1 cellular context compared by ENCODE assay signal in the genomic region with DNA sequence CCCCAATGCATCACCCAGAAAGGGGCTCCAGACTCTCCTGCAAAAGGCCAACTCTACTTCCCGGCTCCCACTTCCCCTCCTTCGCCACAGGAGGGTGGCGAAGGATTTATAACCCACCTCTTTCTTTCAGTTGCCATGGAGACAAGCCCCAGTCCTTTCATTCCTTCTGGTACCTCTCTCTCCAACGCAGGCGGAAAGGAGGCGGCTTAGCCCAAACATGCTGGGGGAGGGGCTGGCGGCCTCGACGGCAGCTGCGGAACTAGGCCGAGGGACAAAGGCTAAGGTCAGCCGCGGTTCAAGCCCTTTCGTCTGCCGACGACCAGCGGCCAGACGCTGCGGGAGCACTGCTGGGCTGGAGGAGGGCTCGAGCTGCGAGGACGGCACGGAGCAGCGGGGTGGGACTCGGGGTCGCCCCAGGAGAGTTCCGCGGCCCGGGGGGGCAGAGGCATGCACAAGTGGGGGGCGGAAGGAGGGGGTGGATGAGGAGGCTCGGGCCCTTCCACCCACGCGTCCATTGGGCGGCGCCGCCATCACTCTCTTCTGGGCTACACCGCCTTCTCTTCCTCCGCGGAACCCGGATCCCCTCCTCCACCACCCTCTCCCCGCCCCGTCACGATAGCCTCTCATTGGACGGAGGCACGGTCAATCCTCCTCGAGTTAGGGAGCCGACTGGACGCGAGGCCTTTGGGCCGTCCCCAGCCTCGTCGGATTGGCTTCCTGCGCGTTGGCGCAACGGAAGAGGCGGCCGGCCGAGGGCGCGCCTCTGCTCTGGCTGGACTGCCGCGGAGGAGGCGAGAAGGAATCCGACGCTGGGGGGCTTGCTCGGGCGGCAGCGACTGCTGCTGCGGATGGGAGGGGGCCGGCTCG.
TF ChIP-seq lines count a peak whose summit lies in the region.

Gene PANK2, plus strand, starts transcription at position 766 of the 867 bp plus-strand sequence.

TF ChIP-seq in WTC11, 78 proteins besides CTCF, POLR2A, EP300 and RAD21 (continued from another document and continues in another):
- TF ChIP-seq ZNF281 (CRISPR knock-in tag; IDR thresholded peaks at IDR 0.05): peak; percentile 92; the same call in 1 of the 2 replicates
- no peak for TF ChIP-seq E2F5 (CRISPR knock-in tag; IDR thresholded peaks at IDR 0.05)
- no peak for TF ChIP-seq NFATC4 (CRISPR knock-in tag; IDR thresholded peaks at IDR 0.05)
- no peak for TF ChIP-seq CREB1 (CRISPR knock-in tag; IDR thresholded peaks at IDR 0.05)
- TF ChIP-seq NR1H2 (CRISPR knock-in tag; IDR thresholded peaks at IDR 0.05): no peak
- TF ChIP-seq ATF1 (CRISPR knock-in tag; IDR thresholded peaks at IDR 0.05): no peak
- TF ChIP-seq, protein P1, sequence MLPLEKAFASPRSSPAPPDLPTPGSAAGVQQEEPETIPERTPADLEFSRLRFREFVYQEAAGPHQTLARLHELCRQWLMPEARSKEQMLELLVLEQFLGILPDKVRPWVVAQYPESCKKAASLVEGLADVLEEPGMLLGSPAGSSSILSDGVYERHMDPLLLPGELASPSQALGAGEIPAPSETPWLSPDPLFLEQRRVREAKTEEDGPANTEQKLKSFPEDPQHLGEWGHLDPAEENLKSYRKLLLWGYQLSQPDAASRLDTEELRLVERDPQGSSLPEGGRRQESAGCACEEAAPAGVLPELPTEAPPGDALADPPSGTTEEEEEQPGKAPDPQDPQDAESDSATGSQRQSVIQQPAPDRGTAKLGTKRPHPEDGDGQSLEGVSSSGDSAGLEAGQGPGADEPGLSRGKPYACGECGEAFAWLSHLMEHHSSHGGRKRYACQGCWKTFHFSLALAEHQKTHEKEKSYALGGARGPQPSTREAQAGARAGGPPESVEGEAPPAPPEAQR (CRISPR knock-in tag; IDR thresholded peaks at IDR 0.05): no peak
- TF ChIP-seq ELF4 (CRISPR knock-in tag; IDR thresholded peaks at IDR 0.05; ENCODE audit: low read depth): no peak; the same call in 1 of the 2 replicates
- TF ChIP-seq FOXJ3 (CRISPR knock-in tag; IDR thresholded peaks at IDR 0.05; ENCODE audit: borderline replicate concordance): no peak
- no peak for TF ChIP-seq SOX15 (CRISPR knock-in tag; IDR thresholded peaks at IDR 0.05)
- no peak for TF ChIP-seq ZNF425 (CRISPR knock-in tag; conservative IDR thresholded peaks at IDR 0.05)
- no peak for TF ChIP-seq RORB (CRISPR knock-in tag; IDR thresholded peaks at IDR 0.05)
- no peak; the same call in none of the 2 replicates for TF ChIP-seq GABPB1 (CRISPR knock-in tag; IDR thresholded peaks at IDR 0.05)
- no peak for TF ChIP-seq GRHL2 (CRISPR knock-in tag; IDR thresholded peaks at IDR 0.05; ENCODE audit: insufficient replicate concordance, severe bottlenecking)
- TF ChIP-seq RELA (CRISPR knock-in tag; IDR thresholded peaks at IDR 0.05; ENCODE audit: borderline replicate concordance): no peak
- no peak for TF ChIP-seq USF2 (CRISPR knock-in tag; IDR thresholded peaks at IDR 0.05)
- TF ChIP-seq OVOL2 (CRISPR knock-in tag; IDR thresholded peaks at IDR 0.05; ENCODE audit: borderline replicate concordance): no peak
- TF ChIP-seq AFF4 (CRISPR knock-in tag; IDR thresholded peaks at IDR 0.05; ENCODE audit: borderline replicate concordance): 0 out of 2 replicates have a peak, but pooled peaks have one; percentile 68
- TF ChIP-seq, protein P2, sequence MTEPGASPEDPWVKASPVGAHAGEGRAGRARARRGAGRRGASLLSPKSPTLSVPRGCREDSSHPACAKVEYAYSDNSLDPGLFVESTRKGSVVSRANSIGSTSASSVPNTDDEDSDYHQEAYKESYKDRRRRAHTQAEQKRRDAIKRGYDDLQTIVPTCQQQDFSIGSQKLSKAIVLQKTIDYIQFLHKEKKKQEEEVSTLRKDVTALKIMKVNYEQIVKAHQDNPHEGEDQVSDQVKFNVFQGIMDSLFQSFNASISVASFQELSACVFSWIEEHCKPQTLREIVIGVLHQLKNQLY (CRISPR knock-in tag; IDR thresholded peaks at IDR 0.05): no peak
- peak; percentile 45; the same call in 1 of the 2 replicates for TF ChIP-seq ARID4B (CRISPR knock-in tag; IDR thresholded peaks at IDR 0.05; ENCODE audit: borderline replicate concordance)
- TF ChIP-seq ZNF396 (CRISPR knock-in tag; IDR thresholded peaks at IDR 0.05; ENCODE audit: borderline replicate concordance): no peak
- TF ChIP-seq CBFB (CRISPR knock-in tag; IDR thresholded peaks at IDR 0.05; ENCODE audit: low read depth): 0 out of 2 replicates have a peak, but pooled peaks have one; percentile 13
- TF ChIP-seq ZNF263 (CRISPR knock-in tag; IDR thresholded peaks at IDR 0.05; ENCODE audit: low read depth): peak; percentile 91
- TF ChIP-seq TCF7 (CRISPR knock-in tag; IDR thresholded peaks at IDR 0.05; ENCODE audit: low read depth): no peak
- no peak for TF ChIP-seq JAZF1 (CRISPR knock-in tag; IDR thresholded peaks at IDR 0.05)
- TF ChIP-seq KAT7 (CRISPR knock-in tag; IDR thresholded peaks at IDR 0.05; ENCODE audit: borderline replicate concordance): no peak
- TF ChIP-seq ETV6 (CRISPR knock-in tag; IDR thresholded peaks at IDR 0.05): peak; percentile 75
- TF ChIP-seq ZNF671 (CRISPR knock-in tag; IDR thresholded peaks at IDR 0.05): no peak
- no peak for TF ChIP-seq ZMAT4 (CRISPR knock-in tag; IDR thresholded peaks at IDR 0.05)
- TF ChIP-seq NFE2L1 (CRISPR knock-in tag; IDR thresholded peaks at IDR 0.05): no peak
- TF ChIP-seq NR2C2 (CRISPR knock-in tag; IDR thresholded peaks at IDR 0.05): no peak; the same call in 1 of the 2 replicates
- TF ChIP-seq SP1 (CRISPR knock-in tag; conservative IDR thresholded peaks at IDR 0.05): peak; percentile 90
